ENCODE assay signal across 1 cellular context in the genomic region with DNA sequence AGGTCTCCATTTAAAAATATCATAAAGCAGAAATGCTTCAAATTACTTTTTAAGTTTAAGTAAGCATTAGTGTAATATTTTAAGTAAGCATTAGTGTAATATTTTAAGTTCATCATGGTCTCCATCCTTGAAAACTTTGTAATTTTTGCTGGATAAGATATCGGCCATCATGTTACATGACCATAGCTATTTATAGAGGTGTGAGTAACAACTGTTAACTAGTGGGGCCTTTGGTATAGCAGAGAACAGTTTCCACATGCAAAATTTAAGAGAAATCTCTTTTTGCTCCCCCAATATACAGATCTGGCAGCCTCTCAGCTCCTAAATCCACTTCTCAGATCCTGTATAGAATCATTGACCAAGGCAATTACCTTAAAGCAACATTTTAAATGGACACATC.
TF ChIP-seq lines count a peak whose summit lies in the region.

No MANE protein-coding gene starts in this region.

TF ChIP-seq in K562, 482 proteins besides CTCF, POLR2A, EP300 and RAD21:
- TF ChIP-seq MEF2A (IDR thresholded peaks at IDR 0.05; ENCODE audit: control insufficient read depth, low read depth, low read length) (0 out of 2 replicates have a peak, but pooled peaks have one; percentile 45), ZNF143 (CRISPR knock-in tag; IDR thresholded peaks at IDR 0.05) (no peak)
TF ChIP-seq in K562: peak in this region for 1.
